35 cellular contexts compared by ENCODE assay signal in the genomic region with DNA sequence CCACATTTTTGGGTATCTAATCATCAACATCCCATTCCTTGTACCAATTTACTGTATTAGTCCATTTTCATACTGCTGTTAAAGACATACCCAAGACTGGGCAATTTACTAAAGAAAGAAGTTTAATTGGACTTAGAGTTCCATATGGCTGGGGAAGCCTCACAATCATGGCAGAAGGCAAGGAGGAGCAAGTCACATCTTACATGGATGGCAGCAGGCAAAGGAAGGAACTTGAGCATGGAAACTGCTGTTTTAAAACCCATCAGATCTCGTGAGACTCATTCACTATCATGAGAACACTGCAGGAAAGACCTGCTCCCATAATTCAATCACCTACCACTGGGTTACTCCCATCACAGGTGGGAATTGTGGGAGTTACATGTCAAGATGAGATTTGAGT.
"Had no signal": no experiment of that assay in that cellular context is flagged by ENCODE, and none has a peak within 500 bp of the region (broad histone marks: within the 10 kb centered on the region; RNA-seq: fewer than 3 reads in every experiment).

No MANE protein-coding gene starts in this region.

- H3K36me3 ChIP-seq: MG63 had no signal

- H3K4me3 ChIP-seq: MG63 had no signal

- H3K27me3 ChIP-seq: MG63 had no signal

- DNase-seq: Karpas-422, Kasumi-1, MG63, MM.1S, MV-4-11, NCI-H1048, NCI-H1092, NCI-H1092 treated with DMSO at 0.1 percent for 48 hours, NCI-H1105, NCI-H1105 treated with DMSO at 0.1 percent for 48 hours, NCI-H1417, NCI-H1417 treated with DMSO at 0.1 percent for 48 hours, NCI-H1436, NCI-H1436 treated with DMSO at 0.1 percent for 48 hours, NCI-H146, NCI-H1694, NCI-H1694 treated with DMSO at 0.1 percent for 48 hours, NCI-H187, NCI-H187 treated with DMSO at 0.1 percent for 48 hours, NCI-H1930, NCI-H2029, NCI-H2029 treated with DMSO at 0.1 percent for 48 hours, NCI-H2081, NCI-H2081 treated with DMSO at 0.1 percent for 48 hours, NCI-H2107, NCI-H2171, NCI-H2171 treated with DMSO at 0.1 percent for 48 hours, NCI-H2227 treated with DMSO at 0.1 percent for 48 hours, NCI-H226, NCI-H345, NCI-H446, NCI-H446 treated with DMSO at 0.1 percent for 48 hours, NCI-H510A, NCI-H510A treated with DMSO at 0.1 percent for 48 hours, NCI-H524 had no signal

- H3K9me3 ChIP-seq: MG63 had no signal
